ENCODE assay signal across 34 cellular contexts in the genomic region with DNA sequence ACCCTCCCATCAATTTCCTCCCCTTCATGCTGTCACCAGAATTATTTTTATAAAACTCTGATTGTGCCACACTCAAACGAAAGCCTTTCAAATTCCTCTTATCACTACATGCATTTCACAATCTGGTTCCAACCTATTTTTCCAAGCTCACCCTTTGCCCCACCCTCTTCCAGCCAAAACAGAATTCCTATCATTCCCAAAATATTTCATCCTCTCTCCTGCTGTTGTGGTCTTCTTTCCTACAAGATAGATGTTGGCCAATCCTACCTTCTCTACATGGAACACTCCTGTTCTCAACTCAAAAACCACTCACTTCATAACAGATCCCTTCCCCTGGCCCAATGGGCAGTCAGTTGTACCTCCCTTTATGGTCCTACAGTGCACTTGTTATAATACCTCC.
DNase-seq lines count a peak whose midpoint lies in the region; FAIRE-seq and TF ChIP-seq lines count a peak whose summit lies in the region.
"Had no signal": no experiment of that assay in that cellular context is flagged by ENCODE, and none has a peak within 500 bp of the region (broad histone marks: within the 10 kb centered on the region; RNA-seq: fewer than 3 reads in every experiment).

No MANE protein-coding gene starts in this region.

- H2BK15ac ChIP-seq in H1 (ENCODE audit: low read length): no peak overlapping the region

- H3K36me3 Mint-ChIP-seq in neural progenitor cell: peaks cover 8% of the 10 kb centered on the region
- H3K36me3 Mint-ChIP-seq: naive B cell had no signal

- H3K79me2 ChIP-seq in H1 (ENCODE audit: control insufficient read depth in 1 of 2, insufficient read depth in 2 of 2, low read length in 2 of 2) (peaks cover 0 to 4% of the 10 kb centered on the region in 2 experiments; a peak in 1 of 4 replicates), neural progenitor cell (ENCODE audit: low read depth) (peaks cover 79% of the 10 kb centered on the region)

- peak; percentile 9 for DNase-seq in EH (ENCODE audit: low read depth)
- DNase-seq in H1 (ENCODE audit: low read depth in 1 of 2, low spot score in 2 of 2): no peak
- DNase-seq in neural progenitor cell (ENCODE audit: low spot score): no peak
- DNase-seq in HK-2 (ENCODE audit: unreplicated experiment): no peak
- DNase-seq in stimulated activated CD8-positive, alpha-beta memory T cell treated with anti-CD3 and anti-CD28 coated beads, Interleukin-4, amount 100 ng/mL, for 48 hours: no peak
- DNase-seq in activated naive CD4-positive, alpha-beta T cell treated with Interleukin-2 at 50 U/mL for 16 hours: no peak
- no peak for DNase-seq in foreskin melanocyte
- DNase-seq: ACHN; activated CD4-positive, alpha-beta T cell treated with anti-CD3 and anti-CD28 coated beads, Interleukin-2, amount 50 U/mL, for 48 hours; activated naive CD4-positive, alpha-beta T cell; activated T-cell treated with anti-CD3 and anti-CD28 coated beads, Interleukin-2, amount 50 U/mL, for 72 hours; DMS53; effector CD8-positive, alpha-beta T cell; GDM1; glutamatergic neuron; KG1; left ventricle myocardium superior; midbrain; naive B cell; NCI-H1930; NCI-H2171 treated with DMSO at 0.1 percent for 48 hours; psoas muscle; sigmoid colon; stimulated activated CD4-positive, alpha-beta T cell treated with anti-CD3 and anti-CD28 coated beads, Interleukin-4, amount 100 ng/mL, for 24 hours; tibial artery had no signal

- H3K27me3 Mint-ChIP-seq in neural progenitor cell (ENCODE audit: insufficient read depth, low read depth): no peaks in the 10 kb centered on the region

- H3K4me1 ChIP-seq in HUES6 (ENCODE audit: control insufficient read depth, insufficient read depth, low read length): peaks cover 33% of the 10 kb centered on the region
- H3K4me1 ChIP-seq in H1 (replicated peaks in 1 of 4; ENCODE audit: control insufficient read depth in 3 of 4, insufficient read depth in 4 of 4, low read length in 3 of 4): peaks cover 0 to 21% (median 4%) of the 10 kb centered on the region in 4 experiments; a peak in 3 of 7 replicates
- peaks cover 25% of the 10 kb centered on the region for H3K4me1 ChIP-seq in neural progenitor cell
- H3K4me1 ChIP-seq: BLaER1 treated with 17β-estradiol and CSF1 and Interleukin-3, amounts not matched to agents 10 nM and 100 nM; psoas muscle; sigmoid colon had no signal

- H3K27me3 ChIP-seq in HUES6 (ENCODE audit: control insufficient read depth, insufficient read depth, low read length) (no peaks in the 10 kb centered on the region), H1 (replicated peaks in 1 of 4; ENCODE audit: control insufficient read depth in 3 of 4, extremely low read depth in 1 of 4, insufficient read depth in 3 of 4, low read length in 3 of 4) (no peaks in the 10 kb centered on the region), neural progenitor cell (no peaks in the 10 kb centered on the region)
- H3K27me3 ChIP-seq: BLaER1 treated with 17β-estradiol and CSF1 and Interleukin-3, amounts not matched to agents 10 nM and 100 nM; neutrophil; sigmoid colon; tibial artery had no signal

- no peak overlapping the region for H3K27ac Mint-ChIP-seq in neural progenitor cell
- H3K27ac Mint-ChIP-seq: activated T-cell treated with anti-CD3 and anti-CD28 coated beads, Interleukin-2, amount 50 U/mL, for 72 hours; naive B cell; T-helper 1 cell treated with Interleukin-12 subunit alpha and Interleukin-12 subunit beta and Interleukin-4 antibody, amounts not matched to agents 30 μg/mL and 1 μg/mL, for 36 hours had no signal

- no peak overlapping the region for H2AK5ac ChIP-seq in H1 (ENCODE audit: low read depth, low read length)

- peaks cover 6% of the 10 kb centered on the region for H3K79me1 ChIP-seq in H1 (ENCODE audit: low read depth, low read length)

- POLR2A ChIA-PET in H1 (lab: Charles Lee; ENCODE audit: partially characterized antibody): interaction anchor here (0.8 to 2.7 kb wide), 4 partner anchors 19 to 205 kb away, joined by 3 to 9 read pairs (median 4); partner anchors contain the start of gene DMTF1

- H3K4ac ChIP-seq in H1 (replicated peaks; ENCODE audit: insufficient read length, low read depth, low read length): no peak overlapping the region

- H2AFZ ChIP-seq in H1 (ENCODE audit: low read length) (no peak overlapping the region), neural progenitor cell (replicated peaks) (no peak overlapping the region)

- H3K27ac ChIP-seq in HUES6 (ENCODE audit: low read depth, low read length) (no peak overlapping the region), H1 (ENCODE audit: low read depth, low read length) (no peak overlapping the region), neural progenitor cell (no peak overlapping the region)
- H3K27ac ChIP-seq: BLaER1 treated with 17β-estradiol and CSF1 and Interleukin-3, amounts not matched to agents 10 nM and 100 nM; coronary artery; epithelial cell of prostate; neutrophil; psoas muscle; sigmoid colon; tibial artery had no signal

- no peak overlapping the region for H3K23ac ChIP-seq in H1 (ENCODE audit: insufficient read length)

- FAIRE-seq in H1 (lab: Jason Lieb, UNC): no peak
- FAIRE-seq: keratinocyte, RCC 7860, TTC549 had no signal

- no peak overlapping the region for H4K8ac ChIP-seq in H1 (ENCODE audit: extremely low read depth, insufficient read depth, low read length)

- no peak overlapping the region for H3K4me3 Mint-ChIP-seq in neural progenitor cell
- H3K4me3 Mint-ChIP-seq: activated T-cell treated with anti-CD3 and anti-CD28 coated beads, Interleukin-2, amount 50 U/mL, for 72 hours; T-helper 1 cell treated with Interleukin-12 subunit alpha and Interleukin-12 subunit beta and Interleukin-4 antibody, amounts not matched to agents 30 μg/mL and 1 μg/mL, for 36 hours had no signal

- no peak for TF ChIP-seq EP300 in H1 (IDR thresholded peaks at IDR 0.05; ENCODE audit: borderline replicate concordance in 1 of 2, low read depth in 2 of 2, low read length in 2 of 2)

- peaks cover 3 to 5% of the 10 kb centered on the region in 2 experiments for H4K20me1 ChIP-seq in H1 (replicated peaks in 1 of 2; ENCODE audit: control insufficient read depth in 1 of 2, insufficient read depth in 2 of 2, low read length in 2 of 2)
- peaks cover 46% of the 10 kb centered on the region for H4K20me1 ChIP-seq in neural progenitor cell (ENCODE audit: low read depth)
- H4K20me1 ChIP-seq: BLaER1 treated with 17β-estradiol and CSF1 and Interleukin-3, amounts not matched to agents 10 nM and 100 nM had no signal

- TF ChIP-seq CTCF in H1 (IDR thresholded peaks at IDR 0.05; ENCODE audit: control extremely low read depth in 1 of 3, insufficient read depth in 1 of 3, low read depth in 1 of 3, low read length in 3 of 3) (no peak), neural progenitor cell (IDR thresholded peaks at IDR 0.05) (no peak)

- no peak overlapping the region for H3K56ac ChIP-seq in H1 (replicated peaks; ENCODE audit: insufficient read length, low read depth, low read length)

- H2BK120ac ChIP-seq in H1 (replicated peaks; ENCODE audit: low read depth, low read length): no peak overlapping the region

- H3K4me2 ChIP-seq in H1 (ENCODE audit: insufficient read depth in 1 of 2, low read depth in 2 of 2, low read length in 2 of 2) (peak overlapping the region in 1 of 2 experiments; percentile 34; a peak in 1 of 4 replicates), neural progenitor cell (peak overlapping the region; percentile 25)
- H3K4me2 ChIP-seq: BLaER1 treated with 17β-estradiol and CSF1 and Interleukin-3, amounts not matched to agents 10 nM and 100 nM had no signal

- H3K4me3 ChIP-seq in HUES6 (ENCODE audit: low read depth, low read length): peak overlapping the region; percentile 30; the same call in 1 of the 2 replicates
- H3K4me3 ChIP-seq in H1 (ENCODE audit: extremely low read depth in 1 of 4, insufficient read depth in 2 of 4, low read depth in 3 of 4, low read length in 4 of 4): no peak overlapping the region
- H3K4me3 ChIP-seq in neural progenitor cell: no peak overlapping the region
- H3K4me3 ChIP-seq: BLaER1 treated with 17β-estradiol and CSF1 and Interleukin-3, amounts not matched to agents 10 nM and 100 nM; coronary artery; psoas muscle; sigmoid colon; tibial artery had no signal

- 75% methylated on average over 1 of the region's 1 CpG; no CpG with 5 or more reads in 1 of the 2 experiments for WGBS in H1 (ENCODE audit: extremely low coverage in 1 of 2, insufficient coverage in 1 of 2, insufficient read length in 1 of 2, insufficient replicate concordance in 2 of 2, low coverage in 1 of 2, low lambda C conversion rate in 2 of 2, missing lambda C conversion rate in 1 of 2), 2 experiments

- no peak overlapping the region for H2BK12ac ChIP-seq in H1 (ENCODE audit: low read depth, low read length)

- H3K23me2 ChIP-seq in H1 (ENCODE audit: low read depth, low read length): no peaks in the 10 kb centered on the region

- TF ChIP-seq RAD21 in H1 (IDR thresholded peaks at IDR 0.05 in 1 of 2, conservative IDR thresholded peaks at IDR 0.05 in 1 of 2; ENCODE audit: low read depth in 2 of 2, low read length in 2 of 2): no peak

- TF ChIP-seq POLR2A in H1 (IDR thresholded peaks at IDR 0.05; ENCODE audit: control extremely low read depth in 1 of 2, low read depth in 2 of 2, low read length in 2 of 2): no peak

- no peak overlapping the region for H3K18ac ChIP-seq in H1 (ENCODE audit: extremely low read depth, low read length)

- no peak overlapping the region for H2BK5ac ChIP-seq in H1 (ENCODE audit: low read depth, low read length)

- H4K5ac ChIP-seq in H1 (ENCODE audit: insufficient read length, low read depth, low read length): no peak overlapping the region

- CTCF ChIA-PET in H1 (lab: Charles Lee; ENCODE audit: partially characterized antibody): interaction anchor here (0.9 to 3.7 kb wide), 5 partner anchors 11 to 200 kb away, joined by 3 to 17 read pairs (median 3); partner anchors contain the start of gene ELAPOR2

- H3K36me3 ChIP-seq in HUES6 (ENCODE audit: control insufficient read depth, insufficient read depth, low read length): peaks cover 4% of the 10 kb centered on the region; the same call in 1 of the 2 replicates
- no peaks in the 10 kb centered on the region; a peak in 1 of 8 replicates for H3K36me3 ChIP-seq in H1 (ENCODE audit: control insufficient read depth in 2 of 4, insufficient read depth in 4 of 4, low read length in 3 of 4)
- peaks cover 7% of the 10 kb centered on the region for H3K36me3 ChIP-seq in neural progenitor cell
- H3K36me3 ChIP-seq: BLaER1 treated with 17β-estradiol and CSF1 and Interleukin-3, amounts not matched to agents 10 nM and 100 nM; neutrophil; sigmoid colon; tibial artery had no signal

- no peak overlapping the region for H4K91ac ChIP-seq in H1 (replicated peaks; ENCODE audit: insufficient read length, low read length)

- no peak overlapping the region for H3K14ac ChIP-seq in H1 (ENCODE audit: insufficient read length)

- no peaks in the 10 kb centered on the region for H3K9me3 Mint-ChIP-seq in neural progenitor cell
- H3K9me3 Mint-ChIP-seq: activated T-cell treated with anti-CD3 and anti-CD28 coated beads, Interleukin-2, amount 50 U/mL, for 72 hours; T-helper 1 cell treated with Interleukin-12 subunit alpha and Interleukin-12 subunit beta and Interleukin-4 antibody, amounts not matched to agents 30 μg/mL and 1 μg/mL, for 36 hours had no signal

- H2BK20ac ChIP-seq in H1 (ENCODE audit: low read length): no peak overlapping the region

- H3K9me3 ChIP-seq in HUES6 (ENCODE audit: control insufficient read depth, insufficient read depth, low read depth, low read length): no peaks in the 10 kb centered on the region
- H3K9me3 ChIP-seq in H1 (ENCODE audit: insufficient read depth in 2 of 2, low read depth in 1 of 2, low read length in 1 of 2): no peaks in the 10 kb centered on the region
- H3K9me3 ChIP-seq in neural progenitor cell (ENCODE audit: low read depth): no peaks in the 10 kb centered on the region
- H3K9me3 ChIP-seq: BLaER1 treated with 17β-estradiol and CSF1 and Interleukin-3, amounts not matched to agents 10 nM and 100 nM; neutrophil; psoas muscle; sigmoid colon; tibial artery had no signal

- peaks cover 17% of the 10 kb centered on the region for H3K4me1 Mint-ChIP-seq in neural progenitor cell

- H3F3A ChIP-seq in neural progenitor cell (ENCODE audit: low read depth): no peaks in the 10 kb centered on the region

- H3K9ac ChIP-seq in HUES6 (ENCODE audit: low read length) (no peak overlapping the region), H1 (replicated peaks in 1 of 4; ENCODE audit: extremely low read depth in 1 of 4, low read depth in 3 of 4, low read length in 3 of 4) (no peak overlapping the region), neural progenitor cell (no peak overlapping the region)
- H3K9ac ChIP-seq: BLaER1 treated with 17β-estradiol and CSF1 and Interleukin-3, amounts not matched to agents 10 nM and 100 nM had no signal
